8 cellular contexts compared by ENCODE assay signal in genomic region chr16:69964960-69965660, GRCh38. TPM values are rescaled to one million over a fixed set of nuclear protein-coding genes. Genes with fewer than 3 reads are reported as not detected.
DNase-seq lines count a peak whose midpoint lies in the region; ATAC-seq, FAIRE-seq and TF ChIP-seq lines count a peak whose summit lies in the region.
"Not testable (repeated sequence)": the region's sequence is repeated elsewhere in the genome, so short reads cannot be mapped to it uniquely, and the experiment has no call there.

No MANE protein-coding gene starts in this region.

- peak; percentile 22 for DNase-seq in CD1c-positive myeloid dendritic cell (ENCODE audit: extremely low spot score)
- not testable (repeated sequence) for DNase-seq in HFFc6; T-cell; bronchial epithelial cell (ENCODE audit: low read depth)
- DNase-seq in frontal cortex (ENCODE audit: low spot score in 2 of 2), result peak; percentile 48 to 55
- peak; percentile 65 to 69 for DNase-seq in left colon
- DNase-seq in osteoblast (ENCODE audit: insufficient read length, low spot score, missing footprints), result peak; percentile 48
- peak in 1 of 2 donors; percentile 66 for DNase-seq in suprapubic skin (ENCODE audit: low spot score in 2 of 2)

- H3K9me3 ChIP-seq in osteoblast (ENCODE audit: low read depth, low read length); suprapubic skin: not testable (repeated sequence)

- H3K4me1 Mint-ChIP-seq in HFFc6 (ENCODE audit: low read depth); T-cell: not testable (repeated sequence)

- 85% methylated on average over 6 of the region's 68 CpGs for WGBS in suprapubic skin

- H3K9me3 Mint-ChIP-seq in HFFc6, T-cell: not testable (repeated sequence)

- H3K4me3 ChIP-seq in bronchial epithelial cell (ENCODE audit: low read depth, low read length), result peak overlapping the region; percentile 34
- H3K4me3 ChIP-seq in osteoblast (ENCODE audit: insufficient read depth, low read length), result peak overlapping the region; percentile 55
- peak overlapping the region; percentile 44 for H3K4me3 ChIP-seq in suprapubic skin

- peak overlapping the region; percentile 22; the same call in 1 of the 2 replicates for H3K4me3 Mint-ChIP-seq in HFFc6
- not testable (repeated sequence) for H3K4me3 Mint-ChIP-seq in T-cell

- POLR2A ChIA-PET in T-cell (lab: Charles Lee), result not testable (repeated sequence)

- H3K36me3 Mint-ChIP-seq in HFFc6 (ENCODE audit: low read depth); T-cell: not testable (repeated sequence)

- CTCF ChIA-PET in T-cell (lab: Charles Lee), result not testable (repeated sequence)

- H3K4me2 ChIP-seq in osteoblast (ENCODE audit: insufficient read depth, low read length), result peak overlapping the region; percentile 39

- H3K4me1 ChIP-seq in osteoblast (ENCODE audit: insufficient read depth, low read length); suprapubic skin: not testable (repeated sequence)

- H3K79me2 ChIP-seq in osteoblast (ENCODE audit: insufficient read depth, low read length), result not testable (repeated sequence)

- H3K27ac ChIP-seq in osteoblast (ENCODE audit: low read depth, low read length); suprapubic skin: not testable (repeated sequence)

- H2AFZ ChIP-seq in osteoblast (ENCODE audit: low read length), result not testable (repeated sequence)

- not testable (repeated sequence) for TF ChIP-seq CTCF in HFFc6 (IDR thresholded peaks at IDR 0.05); bronchial epithelial cell (IDR thresholded peaks at IDR 0.05; ENCODE audit: insufficient read depth, low read length, severe bottlenecking); osteoblast (IDR thresholded peaks at IDR 0.05; ENCODE audit: extremely low read depth, low read depth, low read length); suprapubic skin (IDR thresholded peaks at IDR 0.05)

- not testable (repeated sequence) for H3K27me3 ChIP-seq in bronchial epithelial cell (ENCODE audit: control insufficient read depth, insufficient read depth, low read length); osteoblast (ENCODE audit: insufficient read depth, low read length); suprapubic skin

- peak in 3 of 4 experiments; percentile 20 to 40 (median 30) for ATAC-seq in T-cell (replicated peaks in 1 of 4)
- ATAC-seq in left colon, result peak; percentile 99

- not testable (repeated sequence) for H3K27me3 Mint-ChIP-seq in HFFc6 (ENCODE audit: insufficient read depth); T-cell

- TF ChIP-seq EP300 in suprapubic skin (IDR thresholded peaks at IDR 0.05), result not testable (repeated sequence)

- not testable (repeated sequence) for TF ChIP-seq POLR2A in suprapubic skin (IDR thresholded peaks at IDR 0.05)

- H4K20me1 ChIP-seq in osteoblast (ENCODE audit: insufficient read depth, low read length), result not testable (repeated sequence)

- H3K36me3 ChIP-seq in bronchial epithelial cell (ENCODE audit: control insufficient read depth, insufficient read depth, low read length); osteoblast (ENCODE audit: insufficient read depth, low read length); suprapubic skin: not testable (repeated sequence)

- intact Hi-C loops in left colon (cut with DNase I, micrococcal nuclease), result not testable (repeated sequence)

- not testable (repeated sequence) for H3K27ac Mint-ChIP-seq in HFFc6, T-cell

- FAIRE-seq in bronchial epithelial cell (lab: Jason Lieb, UNC); frontal cortex (lab: Jason Lieb, UNC): not testable (repeated sequence)

RNA-seq across cellular contexts. Expression of gene CLEC18A, which starts 14.0 kb away (rescaled TPM):
- under 1 TPM in 2 of 6 experiments, not detected in 4; 0.14 TPM for total RNA-seq in HFFc6 (2021; fragmentation: NEBNext Ultra II Directional; extraction: Animal tissue kit (Norgen Biotek cat#: 25700))
- total RNA-seq in T-cell, result 1 to 10 TPM; 2.0 to 3.7 (median 2.8) TPM
- 0.26 and 1.0 TPM in 2 replicates for total RNA-seq in bronchial epithelial cell
- total RNA-seq in frontal cortex, result 0.82 TPM
- total RNA-seq in left colon, result 1 to 10 TPM; 1.0 to 2.0 TPM
- 0.29 and 1.1 TPM in 2 replicates for total RNA-seq in osteoblast
- 1 to 10 TPM in 3 of 4 donors, under 1 TPM in 1; 0.87 to 2.9 (median 1.5) TPM for total RNA-seq in suprapubic skin
